ENCODE assay signal across 9 cellular contexts in genomic region chr15:63374686-63375520, GRCh38. TPM values are rescaled to one million over a fixed set of nuclear protein-coding genes. Genes with fewer than 3 reads are reported as not detected.
DNase-seq lines count a peak whose midpoint lies in the region; ATAC-seq, FAIRE-seq and TF ChIP-seq lines count a peak whose summit lies in the region.
"Had no signal": no experiment of that assay in that cellular context is flagged by ENCODE, and none has a peak within 500 bp of the region (broad histone marks: within the 10 kb centered on the region; RNA-seq: fewer than 3 reads in every experiment).

No MANE protein-coding gene starts in this region.

- ATAC-seq in GM21447 (IDR thresholded peaks at IDR 0.05; ENCODE audit: unreplicated experiment) = no peak

- TF ChIP-seq CTCF in bronchial epithelial cell (IDR thresholded peaks at IDR 0.05; ENCODE audit: insufficient read depth, low read length, severe bottlenecking) = no peak
- TF ChIP-seq CTCF in mesothelial cell of epicardium (IDR thresholded peaks at IDR 0.05; ENCODE audit: unreplicated experiment) = no peak

- no peak overlapping the region for H3K4me3 Mint-ChIP-seq in mesothelial cell of epicardium
- H3K4me3 Mint-ChIP-seq: dendritic cell treated with granulocyte-macrophage colony-stimulating factor and Interleukin-4, amounts not matched to agents 40 ng/mL and 50 ng/mL, for 4 days had no signal

- no peak for FAIRE-seq in bronchial epithelial cell (lab: Jason Lieb, UNC)

- no peaks in the 10 kb centered on the region for H3K9me3 Mint-ChIP-seq in mesothelial cell of epicardium
- H3K9me3 Mint-ChIP-seq: dendritic cell treated with granulocyte-macrophage colony-stimulating factor and Interleukin-4, amounts not matched to agents 40 ng/mL and 50 ng/mL, for 4 days had no signal

- peaks cover 18% of the 10 kb centered on the region for H3K4me1 Mint-ChIP-seq in mesothelial cell of epicardium

- H3K36me3 ChIP-seq in bronchial epithelial cell (ENCODE audit: control insufficient read depth, insufficient read depth, low read length) = peaks cover 5% of the 10 kb centered on the region

- no peaks in the 10 kb centered on the region for H3K36me3 Mint-ChIP-seq in mesothelial cell of epicardium

- H3K27me3 Mint-ChIP-seq in mesothelial cell of epicardium (ENCODE audit: low read depth) = peaks cover 3% of the 10 kb centered on the region

- H3K27ac Mint-ChIP-seq in mesothelial cell of epicardium = no peak overlapping the region
- H3K27ac Mint-ChIP-seq: dendritic cell treated with granulocyte-macrophage colony-stimulating factor and Interleukin-4, amounts not matched to agents 40 ng/mL and 50 ng/mL, for 4 days had no signal

- H3K27me3 ChIP-seq in bronchial epithelial cell (ENCODE audit: control insufficient read depth, insufficient read depth, low read length) = no peaks in the 10 kb centered on the region

- H3K4me3 ChIP-seq in bronchial epithelial cell (ENCODE audit: low read depth, low read length) = no peak overlapping the region

- DNase-seq in DMS 273 (lab: John Stamatoyannopoulos, UW; ENCODE audit: unreplicated experiment) (peak; percentile 81), NCI-H226 (peak; percentile 83), bronchial epithelial cell (ENCODE audit: low read depth) (peak; percentile 71), midbrain (lab: John Stamatoyannopoulos, UW) (peak; percentile 56), mucosa of gallbladder (ENCODE audit: low spot score) (no peak), NCI-H2029 treated with DMSO at 0.1 percent for 48 hours (lab: John Stamatoyannopoulos, UW) (no peak), mesothelial cell of epicardium (ENCODE audit: low spot score in 2 of 2, unreplicated experiment in 2 of 2) (no peak)

RNA-seq across cellular contexts. Expression of gene CA12, which starts 6.7 kb away (rescaled TPM):
- total RNA-seq in bronchial epithelial cell = 44.0 TPM in 2 replicates
- total RNA-seq in mucosa of gallbladder = 20.5 TPM
- 1.0 to 1.6 TPM (median 1.3 TPM) in 3 replicates for total RNA-seq in mesothelial cell of epicardium

Comparison
In these comparisons a context has a peak if more than half of its experiments do, and no peak if none do; other contexts are left out.
1. DNase-seq: peak in DMS 273 (single experiment), NCI-H226 (single experiment), bronchial epithelial cell (single experiment) and midbrain (single experiment); none in mucosa of gallbladder (single experiment), NCI-H2029 treated with DMSO at 0.1 percent for 48 hours (single experiment) and mesothelial cell of epicardium (0 of 2).